In genomic region chr4:82900335-82901128, GRCh38 we compare ENCODE assay signal across 1 cellular context.
TF ChIP-seq lines count a peak whose summit lies in the region.

Gene THAP9 (plus strand): TSS chr4:82900735. CDS start chr4:82900803, 68 bp downstream.

TF ChIP-seq in K562, 482 proteins besides CTCF, POLR2A, EP300 and RAD21 (continued from another document and continues in another):
- TF ChIP-seq ZNF318 (IDR thresholded peaks at IDR 0.05; ENCODE audit: borderline replicate concordance in 1 of 2, low read depth in 1 of 2) (peak in 1 of 2 experiments; percentile 81; a peak in 2 of 4 replicates), NFE2 (IDR thresholded peaks at IDR 0.05; ENCODE audit: low read depth) (no peak), SRSF7 (optimal IDR thresholded peaks at IDR 0.05; ENCODE audit: low read depth, low read length) (no peak), ETV1 (tag; conservative IDR thresholded peaks at IDR 0.05; ENCODE audit: low read depth) (no peak), PTRF (tag; IDR thresholded peaks at IDR 0.05) (no peak), TAL1 (IDR thresholded peaks at IDR 0.05) (no peak), TBL1XR1 (IDR thresholded peaks at IDR 0.05; ENCODE audit: low read length in 2 of 2) (0 out of 4 replicates have a peak, but pooled peaks of 1 of the 2 experiments have one; percentile 34), KLF10 (CRISPR knock-in tag; IDR thresholded peaks at IDR 0.05) (no peak), XRCC4 (IDR thresholded peaks at IDR 0.05; ENCODE audit: extremely low read depth, insufficient read depth, insufficient read length) (no peak), PTBP1 (IDR thresholded peaks at IDR 0.05; ENCODE audit: low read depth, low read length) (no peak), ZNF354B (CRISPR knock-in tag; IDR thresholded peaks at IDR 0.05) (no peak), HNRNPUL1 (IDR thresholded peaks at IDR 0.05; ENCODE audit: low read length) (no peak), NCOA2 (IDR thresholded peaks at IDR 0.05; ENCODE audit: partially characterized antibody in 2 of 2) (no peak), ZNF507 (tag; conservative IDR thresholded peaks at IDR 0.05) (no peak), MCM5 (IDR thresholded peaks at IDR 0.05; ENCODE audit: low read depth) (no peak), NKRF (IDR thresholded peaks at IDR 0.05; ENCODE audit: borderline replicate concordance) (no peak), EP400 (IDR thresholded peaks at IDR 0.05) (peak; percentile 94), FOXK2 (conservative IDR thresholded peaks at IDR 0.05 in 1 of 2, IDR thresholded peaks at IDR 0.05 in 1 of 2; ENCODE audit: low read depth in 2 of 2) (peak; percentile 61 to 65; a peak in 3 of 4 replicates), NRF1 (conservative IDR thresholded peaks at IDR 0.05 in 1 of 2, IDR thresholded peaks at IDR 0.05 in 1 of 2) (peak; percentile 86 to 88), MCM7 (IDR thresholded peaks at IDR 0.05) (no peak), TBP (optimal IDR thresholded peaks at IDR 0.05; ENCODE audit: low read depth, low read length) (peak; percentile 96), CREB5 (CRISPR knock-in tag; IDR thresholded peaks at IDR 0.05) (no peak), ZNF696 (CRISPR knock-in tag; conservative IDR thresholded peaks at IDR 0.05) (no peak), RAD51 (IDR thresholded peaks at IDR 0.05; ENCODE audit: borderline replicate concordance, low read depth) (no peak), IRF1 (CRISPR knock-in tag; IDR thresholded peaks at IDR 0.05; ENCODE audit: borderline replicate concordance) (no peak), SREBF2 (CRISPR knock-in tag; IDR thresholded peaks at IDR 0.05) (no peak), HEY1 (CRISPR knock-in tag; IDR thresholded peaks at IDR 0.05; ENCODE audit: borderline replicate concordance) (no peak), RBM15 (IDR thresholded peaks at IDR 0.05; ENCODE audit: insufficient read depth, low read length) (no peak), GTF3C2 (IDR thresholded peaks at IDR 0.05; ENCODE audit: borderline replicate concordance, extremely low read depth, insufficient read length) (no peak), BRF2 (IDR thresholded peaks at IDR 0.05; ENCODE audit: borderline replicate concordance, insufficient read depth, insufficient read length) (no peak), ZNF592 (IDR thresholded peaks at IDR 0.05) (no peak), MTA1 (IDR thresholded peaks at IDR 0.05; ENCODE audit: borderline replicate concordance) (peak; percentile 80), MTA3 (IDR thresholded peaks at IDR 0.05; ENCODE audit: borderline replicate concordance) (peak; percentile 97)
